ENCODE assay signal across 1 cellular context in genomic region chr12:47902131-47902639, GRCh38.
TF ChIP-seq lines count a peak whose summit lies in the region.

No MANE protein-coding gene starts in this region.

TF ChIP-seq in IMR-90, 13 proteins besides CTCF, POLR2A, EP300 and RAD21:
- TF ChIP-seq MXI1 (IDR thresholded peaks at IDR 0.05; ENCODE audit: borderline replicate concordance, low read depth, low read length) (no peak), USF2 (IDR thresholded peaks at IDR 0.05; ENCODE audit: low read depth, low read length) (no peak), CHD1 (IDR thresholded peaks at IDR 0.05; ENCODE audit: low read depth, low read length) (no peak), FOS (IDR thresholded peaks at IDR 0.05; ENCODE audit: low read depth, low read length) (no peak), RCOR1 (IDR thresholded peaks at IDR 0.05; ENCODE audit: insufficient replicate concordance, low read length) (no peak), SMC3 (IDR thresholded peaks at IDR 0.05; ENCODE audit: low read depth, low read length) (no peak), BHLHE40 (IDR thresholded peaks at IDR 0.05; ENCODE audit: low read depth, low read length) (no peak), RFX5 (IDR thresholded peaks at IDR 0.05; ENCODE audit: low read depth, low read length) (no peak), NFE2L2 (IDR thresholded peaks at IDR 0.05; ENCODE audit: low read depth, low read length) (no peak)
TF ChIP-seq in IMR-90: peak in this region for 0.
